ENCODE assay signal across 1 cellular context in the genomic region with DNA sequence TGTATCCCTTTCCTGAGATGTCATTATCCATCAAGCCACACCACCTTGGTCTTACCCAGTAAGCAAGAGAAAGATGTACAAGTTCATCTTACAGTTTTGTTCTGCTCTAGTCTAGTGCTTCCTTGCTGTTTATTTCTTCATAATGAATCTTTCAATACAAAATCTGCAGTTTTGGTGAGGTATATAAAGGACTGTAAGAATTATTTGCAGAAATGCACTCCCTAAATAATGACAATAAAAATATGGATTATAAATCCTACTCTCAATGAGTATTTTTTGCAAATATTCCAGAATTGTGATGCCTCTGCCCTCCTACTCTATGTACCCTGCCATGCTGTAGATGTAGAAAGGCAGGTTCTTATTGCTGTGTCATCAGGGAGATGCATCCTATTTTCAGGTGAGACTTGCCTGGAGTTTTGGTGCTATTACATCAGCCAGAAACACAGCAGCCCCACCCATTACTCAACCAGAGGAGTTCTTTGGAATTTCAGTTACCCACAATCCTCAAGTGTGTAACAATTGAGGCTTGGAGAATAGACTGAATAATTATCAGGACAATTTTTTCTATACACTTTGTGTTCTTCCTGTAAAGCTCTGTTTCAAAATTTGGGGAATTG.
TF ChIP-seq lines count a peak whose summit lies in the region.

OR10S1 (minus strand) TSS at position 51 of the 617 bp plus-strand sequence. CDS start 117 bp downstream, outside the sequence.

TF ChIP-seq in H1, 55 proteins besides CTCF, POLR2A, EP300 and RAD21:
- TF ChIP-seq SIX5 (IDR thresholded peaks at IDR 0.05; ENCODE audit: low read depth, low read length) (no peak), YY1 (IDR thresholded peaks at IDR 0.05; ENCODE audit: low read depth, low read length) (no peak), SIRT6 (IDR thresholded peaks at IDR 0.05; ENCODE audit: low read length) (no peak), TAF7 (optimal IDR thresholded peaks at IDR 0.05; ENCODE audit: borderline replicate concordance, low read depth, low read length) (no peak), JUN (IDR thresholded peaks at IDR 0.05; ENCODE audit: low read depth, low read length) (no peak), CBX8 (IDR thresholded peaks at IDR 0.05; ENCODE audit: borderline replicate concordance, low read depth, low read length) (no peak), POLR2AphosphoS5 (IDR thresholded peaks at IDR 0.05; ENCODE audit: low read depth, low read length) (no peak), CHD2 (IDR thresholded peaks at IDR 0.05; ENCODE audit: low read length) (no peak), CBX5 (IDR thresholded peaks at IDR 0.05; ENCODE audit: low read depth, low read length) (no peak), RNF2 (IDR thresholded peaks at IDR 0.05; ENCODE audit: borderline replicate concordance, low read depth, low read length, missing control alignments, poor library complexity, severe bottlenecking) (no peak), GTF2F1 (IDR thresholded peaks at IDR 0.05; ENCODE audit: borderline replicate concordance, low read depth, low read length) (no peak), PHF8 (conservative IDR thresholded peaks at IDR 0.05; ENCODE audit: low read depth, low read length) (no peak), KDM1A (IDR thresholded peaks at IDR 0.05; ENCODE audit: borderline replicate concordance, low read length) (no peak), FOSL1 (IDR thresholded peaks at IDR 0.05; ENCODE audit: insufficient read depth, low read depth, low read length) (no peak), EGR1 (IDR thresholded peaks at IDR 0.05; ENCODE audit: borderline replicate concordance, low read depth, low read length) (no peak), ZNF274 (IDR thresholded peaks at IDR 0.05; ENCODE audit: borderline replicate concordance, extremely low read depth, low read length) (no peak)
- TF ChIP-seq, protein P1, sequence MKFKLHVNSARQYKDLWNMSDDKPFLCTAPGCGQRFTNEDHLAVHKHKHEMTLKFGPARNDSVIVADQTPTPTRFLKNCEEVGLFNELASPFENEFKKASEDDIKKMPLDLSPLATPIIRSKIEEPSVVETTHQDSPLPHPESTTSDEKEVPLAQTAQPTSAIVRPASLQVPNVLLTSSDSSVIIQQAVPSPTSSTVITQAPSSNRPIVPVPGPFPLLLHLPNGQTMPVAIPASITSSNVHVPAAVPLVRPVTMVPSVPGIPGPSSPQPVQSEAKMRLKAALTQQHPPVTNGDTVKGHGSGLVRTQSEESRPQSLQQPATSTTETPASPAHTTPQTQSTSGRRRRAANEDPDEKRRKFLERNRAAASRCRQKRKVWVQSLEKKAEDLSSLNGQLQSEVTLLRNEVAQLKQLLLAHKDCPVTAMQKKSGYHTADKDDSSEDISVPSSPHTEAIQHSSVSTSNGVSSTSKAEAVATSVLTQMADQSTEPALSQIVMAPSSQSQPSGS (IDR thresholded peaks at IDR 0.05; ENCODE audit: low read length), result no peak
- TF ChIP-seq, protein P2, sequence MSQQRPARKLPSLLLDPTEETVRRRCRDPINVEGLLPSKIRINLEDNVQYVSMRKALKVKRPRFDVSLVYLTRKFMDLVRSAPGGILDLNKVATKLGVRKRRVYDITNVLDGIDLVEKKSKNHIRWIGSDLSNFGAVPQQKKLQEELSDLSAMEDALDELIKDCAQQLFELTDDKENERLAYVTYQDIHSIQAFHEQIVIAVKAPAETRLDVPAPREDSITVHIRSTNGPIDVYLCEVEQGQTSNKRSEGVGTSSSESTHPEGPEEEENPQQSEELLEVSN (IDR thresholded peaks at IDR 0.05), result no peak
